In the genomic region with DNA sequence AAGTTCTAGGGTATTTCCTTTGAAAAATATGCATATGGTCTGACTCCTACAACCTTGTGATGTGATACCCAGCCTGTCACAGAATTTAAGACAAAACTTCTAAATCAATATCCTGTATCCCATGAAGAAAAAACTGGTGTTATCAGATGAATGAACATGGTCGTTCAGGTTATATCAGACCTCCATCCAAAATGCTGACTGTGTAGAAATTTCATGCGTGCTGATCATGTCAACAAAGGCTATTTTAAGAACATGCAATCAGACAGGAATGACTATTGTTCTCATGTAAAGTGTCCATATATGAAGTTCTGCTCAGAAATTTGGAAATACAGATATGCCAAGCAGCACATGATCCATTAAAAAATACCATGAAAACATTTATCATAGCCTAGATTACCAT, we compare ENCODE assay signal across 6 cellular contexts.
"Had no signal": no experiment of that assay in that cellular context is flagged by ENCODE, and none has a peak within 500 bp of the region (broad histone marks: within the 10 kb centered on the region; RNA-seq: fewer than 3 reads in every experiment).

No MANE protein-coding gene starts in this region.

- DNase-seq: H7, HCEC 1CT, KBM-7 had no signal

- H3K27ac Mint-ChIP-seq: GM23338 had no signal

- H3K4me3 Mint-ChIP-seq: GM23338 had no signal

- H3K4me2 ChIP-seq: GM23338, KMS-11 had no signal

- H3K4me3 ChIP-seq: GM23338 had no signal

- ATAC-seq: GM23338 had no signal

- H3K9ac ChIP-seq: KMS-11 had no signal

- H3K27ac ChIP-seq: KMS-11 had no signal

- H3K4me1 Mint-ChIP-seq: GM23338 had no signal

- FAIRE-seq: HTR-8/SVneo had no signal

- H2AFZ ChIP-seq: GM23338 had no signal
